Comparison of ENCODE assay signal across 17 cellular contexts in genomic region chr4:54550415-54551171, GRCh38.
DNase-seq lines count a peak whose midpoint lies in the region; ATAC-seq and TF ChIP-seq lines count a peak whose summit lies in the region.
"Had no signal": no experiment of that assay in that cellular context is flagged by ENCODE, and none has a peak within 500 bp of the region (broad histone marks: within the 10 kb centered on the region; RNA-seq: fewer than 3 reads in every experiment).

No MANE protein-coding gene starts in this region.

- no peak for DNase-seq in Right ventricle myocardium superior
- DNase-seq in right atrium auricular region (ENCODE audit: low spot score): no peak
- peak; percentile 60 to 79 (median 75) for DNase-seq in adrenal gland
- DNase-seq in iPS-NIHi11 (ENCODE audit: low spot score): peak; percentile 26
- DNase-seq in stimulated activated CD4-positive, alpha-beta T cell treated with anti-CD3 and anti-CD28 coated beads, Interleukin-1b, Interleukin-23, amount 100 ng/mL, for 48 hours: no peak
- DNase-seq in activated naive CD4-positive, alpha-beta T cell treated with anti-CD3 and anti-CD28 coated beads for 36 hours: no peak
- DNase-seq: activated CD4-positive, alpha-beta memory T cell treated with anti-CD3 and anti-CD28 coated beads for 36 hours; effector memory CD8-positive, alpha-beta T cell; naive thymus-derived CD4-positive, alpha-beta T cell; NCI-H2107; retina; SJCRH30; stimulated activated naive CD4-positive, alpha-beta T cell had no signal

- H3K4me3 ChIP-seq in right atrium auricular region (no peak overlapping the region), adrenal gland (no peak overlapping the region)
- H3K4me3 ChIP-seq: gastroesophageal sphincter, SJCRH30 had no signal

- 29 to 40% (median 38%) methylated on average over 8 of the region's 8 CpGs for WGBS in adrenal gland, 4 donors

- H3K4me1 Mint-ChIP-seq in activated naive CD4-positive, alpha-beta T cell treated with anti-CD3 and anti-CD28 coated beads for 36 hours (ENCODE audit: low read depth): no peaks in the 10 kb centered on the region
- H3K4me1 Mint-ChIP-seq: activated T-helper 17 cell treated with anti-CD3 and anti-CD28 coated beads, Interleukin-2, amount 50 U/mL, for 72 hours had no signal

- H3K27ac Mint-ChIP-seq in activated naive CD4-positive, alpha-beta T cell treated with anti-CD3 and anti-CD28 coated beads for 36 hours: no peak overlapping the region
- H3K27ac Mint-ChIP-seq: activated CD4-positive, alpha-beta memory T cell treated with anti-CD3 and anti-CD28 coated beads for 36 hours; activated T-helper 17 cell treated with anti-CD3 and anti-CD28 coated beads, Interleukin-2, amount 50 U/mL, for 72 hours; effector memory CD8-positive, alpha-beta T cell; naive thymus-derived CD4-positive, alpha-beta T cell had no signal

- CTCF ChIA-PET in activated naive CD4-positive, alpha-beta T cell treated with anti-CD3 and anti-CD28 coated beads for 36 hours (lab: Charles Lee): no interaction called here

- TF ChIP-seq CTCF in right atrium auricular region (IDR thresholded peaks at IDR 0.05) (no peak), adrenal gland (IDR thresholded peaks at IDR 0.05) (no peak)

- no peak overlapping the region for H3K4me3 Mint-ChIP-seq in activated naive CD4-positive, alpha-beta T cell treated with anti-CD3 and anti-CD28 coated beads for 36 hours
- H3K4me3 Mint-ChIP-seq: activated CD4-positive, alpha-beta memory T cell treated with anti-CD3 and anti-CD28 coated beads for 36 hours; activated T-helper 17 cell treated with anti-CD3 and anti-CD28 coated beads, Interleukin-2, amount 50 U/mL, for 72 hours; effector memory CD8-positive, alpha-beta T cell; naive thymus-derived CD4-positive, alpha-beta T cell had no signal

- TF ChIP-seq POLR2A in adrenal gland (IDR thresholded peaks at IDR 0.05): no peak

- intact Hi-C loops in Right ventricle myocardium superior (cut with DNase I): no loop called here
- intact Hi-C loops in adrenal gland (cut with DNase I): no loop called here
- intact Hi-C loops in activated naive CD4-positive, alpha-beta T cell treated with anti-CD3 and anti-CD28 coated beads for 36 hours (cut with micrococcal nuclease): no loop called here

- H3K4me1 ChIP-seq in right atrium auricular region (no peaks in the 10 kb centered on the region), adrenal gland (replicated peaks in 1 of 2) (peaks cover 2 to 6% of the 10 kb centered on the region in 2 donors)
- H3K4me1 ChIP-seq: gastroesophageal sphincter, SJCRH30 had no signal

- no peaks in the 10 kb centered on the region for H3K9me3 Mint-ChIP-seq in activated naive CD4-positive, alpha-beta T cell treated with anti-CD3 and anti-CD28 coated beads for 36 hours
- H3K9me3 Mint-ChIP-seq: activated CD4-positive, alpha-beta memory T cell treated with anti-CD3 and anti-CD28 coated beads for 36 hours; activated T-helper 17 cell treated with anti-CD3 and anti-CD28 coated beads, Interleukin-2, amount 50 U/mL, for 72 hours; naive thymus-derived CD4-positive, alpha-beta T cell had no signal

- H3K27me3 ChIP-seq in right atrium auricular region: no peaks in the 10 kb centered on the region
- no peaks in the 10 kb centered on the region for H3K27me3 ChIP-seq in adrenal gland
- H3K27me3 ChIP-seq: gastroesophageal sphincter had no signal

- no peaks in the 10 kb centered on the region for H3K27me3 Mint-ChIP-seq in activated naive CD4-positive, alpha-beta T cell treated with anti-CD3 and anti-CD28 coated beads for 36 hours (ENCODE audit: low read depth)
- H3K27me3 Mint-ChIP-seq: activated CD4-positive, alpha-beta memory T cell treated with anti-CD3 and anti-CD28 coated beads for 36 hours; effector memory CD8-positive, alpha-beta T cell had no signal

- H3K27ac ChIP-seq in right atrium auricular region (no peak overlapping the region), adrenal gland (no peak overlapping the region)
- H3K27ac ChIP-seq: gastroesophageal sphincter, SJCRH30 had no signal

- no peaks in the 10 kb centered on the region for H3K36me3 Mint-ChIP-seq in activated naive CD4-positive, alpha-beta T cell treated with anti-CD3 and anti-CD28 coated beads for 36 hours (ENCODE audit: low read depth)
- H3K36me3 Mint-ChIP-seq: activated CD4-positive, alpha-beta memory T cell treated with anti-CD3 and anti-CD28 coated beads for 36 hours; naive thymus-derived CD4-positive, alpha-beta T cell had no signal

- no peaks in the 10 kb centered on the region for H3K9me3 ChIP-seq in right atrium auricular region
- H3K9me3 ChIP-seq in adrenal gland (replicated peaks in 1 of 3): no peaks in the 10 kb centered on the region
- H3K9me3 ChIP-seq: gastroesophageal sphincter, SJCRH30 had no signal

- H3K36me3 ChIP-seq in right atrium auricular region: no peaks in the 10 kb centered on the region
- no peaks in the 10 kb centered on the region for H3K36me3 ChIP-seq in adrenal gland (replicated peaks in 1 of 2)
- H3K36me3 ChIP-seq: gastroesophageal sphincter, SJCRH30 had no signal

- ATAC-seq in Right ventricle myocardium superior (ENCODE audit: poor library complexity) (peak; percentile 72), HG02870 (IDR thresholded peaks at IDR 0.05; ENCODE audit: unreplicated experiment) (no peak), HG02981 (IDR thresholded peaks at IDR 0.05; ENCODE audit: unreplicated experiment) (no peak)
- ATAC-seq: activated T-helper 17 cell treated with anti-CD3 and anti-CD28 coated beads, Interleukin-2, amount 50 U/mL, for 72 hours; effector memory CD8-positive, alpha-beta T cell; gastroesophageal sphincter; naive thymus-derived CD4-positive, alpha-beta T cell had no signal

Comparison
In these comparisons a context has a peak if more than half of its experiments do, and no peak if none do; other contexts are left out.
1. DNase-seq: peak in adrenal gland (7 of 7) and iPS-NIHi11 (single experiment); none in Right ventricle myocardium superior (single experiment), right atrium auricular region (single experiment), stimulated activated CD4-positive, alpha-beta T cell treated with anti-CD3 and anti-CD28 coated beads, Interleukin-1b, Interleukin-23, amount 100 ng/mL, for 48 hours (single experiment) and activated naive CD4-positive, alpha-beta T cell treated with anti-CD3 and anti-CD28 coated beads for 36 hours (single experiment).